In genomic region chr16:67928561-67929364, GRCh38 we compare ENCODE assay signal across 8 cellular contexts. TPM values are rescaled to one million over a fixed set of nuclear protein-coding genes. Genes with fewer than 3 reads are reported as not detected.
A peak's percentile ranks its signal among the peaks of the same experiment; 100 is the strongest.
DNase-seq lines count a peak whose midpoint lies in the region; ATAC-seq and TF ChIP-seq lines count a peak whose summit lies in the region.

No MANE protein-coding gene starts in this region.

- intact Hi-C loops in vagina (cut with DNase I), result loop anchor here (5.0 kb wide), 1 partner anchor 46 kb away; the partner anchor contains the start of gene NRN1L

- in situ Hi-C loops in SK-MEL-5 (cut with HindIII; ENCODE audit: low pct_unique_long_range_greater_than_20kb, low sequenced_read_pairs), result no loop called here

- peaks cover 22% of the 10 kb centered on the region for H3K4me1 ChIP-seq in vagina

- peaks cover 3% of the 10 kb centered on the region for H3K36me3 Mint-ChIP-seq in progenitor cell of endocrine pancreas (ENCODE audit: insufficient read depth)

- H3K27me3 ChIP-seq in vagina, result no peaks in the 10 kb centered on the region

- no peaks in the 10 kb centered on the region for H3K4me1 Mint-ChIP-seq in progenitor cell of endocrine pancreas (ENCODE audit: low read depth)

- peak; percentile 39 for DNase-seq in GM12864 (ENCODE audit: low read depth)
- peak; percentile 59 for DNase-seq in Jurkat, Clone E6-1 (ENCODE audit: low read depth, low spot score)
- peak; percentile 67 for DNase-seq in SK-MEL-5 (ENCODE audit: low read depth, low spot score)
- DNase-seq in activated gamma-delta T cell treated with anti-CD3 and anti-CD28 coated beads, Interleukin-2, amount 50 U/mL, for 16 hours (ENCODE audit: low read depth), result peak; percentile 63
- DNase-seq in globus pallidus (ENCODE audit: low spot score), result peak; percentile 74
- DNase-seq in progenitor cell of endocrine pancreas (ENCODE audit: low spot score, unreplicated experiment), result peak; percentile 62
- no peak for DNase-seq in vagina (ENCODE audit: extremely low spot score in 2 of 2)

- H3K4me3 ChIP-seq in GM12864 (ENCODE audit: low read depth, low read length) (no peak overlapping the region), vagina (no peak overlapping the region)
- no peak overlapping the region for H3K4me3 ChIP-seq in Jurkat, Clone E6-1 (ENCODE audit: low read length)

- TF ChIP-seq CTCF in GM12864 (IDR thresholded peaks at IDR 0.05; ENCODE audit: low read depth, low read length, missing control alignments) (peak; percentile 95), progenitor cell of endocrine pancreas (IDR thresholded peaks at IDR 0.05; ENCODE audit: unreplicated experiment) (peak; percentile 79), vagina (IDR thresholded peaks at IDR 0.05) (peak; percentile 50 to 72 (median 69))

- no peak overlapping the region for H3K27ac Mint-ChIP-seq in progenitor cell of endocrine pancreas

- H3K9me3 ChIP-seq in vagina, result no peaks in the 10 kb centered on the region

- no peak overlapping the region for H3K4me3 Mint-ChIP-seq in progenitor cell of endocrine pancreas (ENCODE audit: low read depth)

- no peak overlapping the region for H3K27ac ChIP-seq in vagina

- no peaks in the 10 kb centered on the region for H3K27me3 Mint-ChIP-seq in progenitor cell of endocrine pancreas

- H3K9me3 Mint-ChIP-seq in progenitor cell of endocrine pancreas (ENCODE audit: low read depth), result no peaks in the 10 kb centered on the region

- no peak for TF ChIP-seq POLR2A in vagina (IDR thresholded peaks at IDR 0.05)

- peaks cover 0 to 25% of the 10 kb centered on the region in 2 donors for H3K36me3 ChIP-seq in vagina

- ATAC-seq in HG03565 (IDR thresholded peaks at IDR 0.05; ENCODE audit: unreplicated experiment), result no peak

RNA-seq across cellular contexts. Expression of gene CTRL, which starts 2.9 kb away (rescaled TPM):
- 4.8 TPM for polyA plus RNA-seq in Jurkat, Clone E6-1 (2012; ENCODE audit: insufficient read depth, insufficient read length)
- total RNA-seq in SK-MEL-5 (2014; rRNA removed; shearing (Covaris generic)), result 0.67 and 2.6 TPM in 2 replicates
- polyA plus RNA-seq in SK-MEL-5 (2015; cell fraction: cytosol; rRNA removed), result 0.62 and 0.92 TPM in 2 replicates
- polyA plus RNA-seq in SK-MEL-5 (2015; cell fraction: nucleus; rRNA removed), result 2.4 and 3.6 TPM in 2 replicates
- total RNA-seq in progenitor cell of endocrine pancreas, result 0.57 and 2.2 TPM in 2 replicates
- total RNA-seq in vagina, result 3.2 TPM

RNA-seq across cellular contexts. Expression of gene PSMB10, which starts 7.9 kb away (rescaled TPM):
- 97.4 TPM for polyA plus RNA-seq in Jurkat, Clone E6-1 (2012; ENCODE audit: insufficient read depth, insufficient read length)
- total RNA-seq in SK-MEL-5 (2014; rRNA removed; shearing (Covaris generic)), result 22.4 and 24.0 TPM in 2 replicates
- polyA plus RNA-seq in SK-MEL-5 (2015; cell fraction: cytosol; rRNA removed), result 27.0 and 28.9 TPM in 2 replicates
- polyA plus RNA-seq in SK-MEL-5 (2015; cell fraction: nucleus; rRNA removed), result 9.1 and 13.2 TPM in 2 replicates
- 9.8 and 10.6 TPM in 2 replicates for total RNA-seq in progenitor cell of endocrine pancreas
- total RNA-seq in vagina, result 45.2 TPM

RNA-seq across cellular contexts. Expression of gene LCAT, which starts 15.2 kb away (rescaled TPM):
- polyA plus RNA-seq in Jurkat, Clone E6-1 (2012; ENCODE audit: insufficient read depth, insufficient read length), result 14.6 TPM
- 0.63 and 1.8 TPM in 2 replicates for total RNA-seq in SK-MEL-5 (2014; rRNA removed; shearing (Covaris generic))
- 1.5 and 2.0 TPM in 2 replicates for polyA plus RNA-seq in SK-MEL-5 (2015; cell fraction: cytosol; rRNA removed)
- polyA plus RNA-seq in SK-MEL-5 (2015; cell fraction: nucleus; rRNA removed), result 22.2 and 29.3 TPM in 2 replicates
- total RNA-seq in progenitor cell of endocrine pancreas (31.9 and 32.1 TPM in 2 replicates), vagina (33.4 TPM)

RNA-seq across cellular contexts. Expression of gene PSKH1, which starts 35.7 kb away (rescaled TPM):
- 17.4 TPM for polyA plus RNA-seq in Jurkat, Clone E6-1 (2012; ENCODE audit: insufficient read depth, insufficient read length)
- 7.8 and 9.2 TPM in 2 replicates for total RNA-seq in SK-MEL-5 (2014; rRNA removed; shearing (Covaris generic))
- polyA plus RNA-seq in SK-MEL-5 (2015; cell fraction: cytosol; rRNA removed), result 27.9 and 36.0 TPM in 2 replicates
- polyA plus RNA-seq in SK-MEL-5 (2015; cell fraction: nucleus; rRNA removed), result 12.5 and 19.6 TPM in 2 replicates
- 42.8 and 45.0 TPM in 2 replicates for total RNA-seq in progenitor cell of endocrine pancreas
- 17.4 TPM for total RNA-seq in vagina

RNA-seq across cellular contexts. Expression of gene SLC12A4, which starts 39.7 kb away (rescaled TPM):
- 17.3 TPM for polyA plus RNA-seq in Jurkat, Clone E6-1 (2012; ENCODE audit: insufficient read depth, insufficient read length)
- 10.3 and 14.3 TPM in 2 replicates for total RNA-seq in SK-MEL-5 (2014; rRNA removed; shearing (Covaris generic))
- polyA plus RNA-seq in SK-MEL-5 (2015; cell fraction: cytosol; rRNA removed), result 10.3 and 14.6 TPM in 2 replicates
- polyA plus RNA-seq in SK-MEL-5 (2015; cell fraction: nucleus; rRNA removed), result 57.4 and 78.7 TPM in 2 replicates
- total RNA-seq in progenitor cell of endocrine pancreas (74.3 and 75.6 TPM in 2 replicates), vagina (43.2 TPM)

Comparison
In these comparisons a context has a peak if more than half of its experiments do, and no peak if none do; other contexts are left out.
1. DNase-seq: peak in GM12864 (single experiment), Jurkat, Clone E6-1 (single experiment), SK-MEL-5 (single experiment), activated gamma-delta T cell treated with anti-CD3 and anti-CD28 coated beads, Interleukin-2, amount 50 U/mL, for 16 hours (single experiment), globus pallidus (single experiment) and progenitor cell of endocrine pancreas (single experiment); none in vagina (0 of 2).
2. RNA of gene LCAT, which starts 15.2 kb away (total RNA-seq): 33.4 TPM in vagina (single experiment) and 31.9 to 32.1 TPM in progenitor cell of endocrine pancreas; 0.63 to 1.8 TPM in SK-MEL-5; every median in the first group is over 10 times any median in the second.
3. Peak in every context shown above with its lines, with median percentiles within 50 percentile points of each other: CTCF ChIP-seq.